Comparison of ENCODE assay signal across 1 cellular context in the genomic region with DNA sequence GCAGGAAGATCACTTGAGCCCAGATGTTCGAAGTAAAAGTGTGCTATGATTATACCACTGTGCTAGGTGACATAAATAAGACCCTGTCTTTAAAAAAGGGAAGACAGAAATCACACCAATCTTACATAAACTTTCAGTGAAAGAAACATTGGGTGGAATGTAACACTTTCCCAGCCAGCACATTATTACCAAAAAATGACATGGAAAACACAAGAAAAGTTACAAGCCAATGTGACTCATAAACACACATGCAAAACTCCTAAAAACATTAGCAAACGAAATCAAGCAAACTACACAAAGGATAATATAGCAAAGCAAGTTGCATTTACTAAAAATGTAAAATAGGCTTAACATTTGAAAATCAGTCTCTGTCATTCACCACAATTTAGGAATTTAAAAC.
TF ChIP-seq lines count a peak whose summit lies in the region.

No MANE protein-coding gene starts in this region.

TF ChIP-seq in IMR-90, 13 proteins besides CTCF, POLR2A, EP300 and RAD21 (continued from another document):
- TF ChIP-seq, protein P1, sequence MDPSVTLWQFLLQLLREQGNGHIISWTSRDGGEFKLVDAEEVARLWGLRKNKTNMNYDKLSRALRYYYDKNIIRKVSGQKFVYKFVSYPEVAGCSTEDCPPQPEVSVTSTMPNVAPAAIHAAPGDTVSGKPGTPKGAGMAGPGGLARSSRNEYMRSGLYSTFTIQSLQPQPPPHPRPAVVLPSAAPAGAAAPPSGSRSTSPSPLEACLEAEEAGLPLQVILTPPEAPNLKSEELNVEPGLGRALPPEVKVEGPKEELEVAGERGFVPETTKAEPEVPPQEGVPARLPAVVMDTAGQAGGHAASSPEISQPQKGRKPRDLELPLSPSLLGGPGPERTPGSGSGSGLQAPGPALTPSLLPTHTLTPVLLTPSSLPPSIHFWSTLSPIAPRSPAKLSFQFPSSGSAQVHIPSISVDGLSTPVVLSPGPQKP (IDR thresholded peaks at IDR 0.05; ENCODE audit: borderline replicate concordance, low read depth, low read length): no peak
- TF ChIP-seq BHLHE40 (IDR thresholded peaks at IDR 0.05; ENCODE audit: low read depth, low read length): no peak
